Comparison of ENCODE assay signal across 14 cellular contexts in the genomic region with DNA sequence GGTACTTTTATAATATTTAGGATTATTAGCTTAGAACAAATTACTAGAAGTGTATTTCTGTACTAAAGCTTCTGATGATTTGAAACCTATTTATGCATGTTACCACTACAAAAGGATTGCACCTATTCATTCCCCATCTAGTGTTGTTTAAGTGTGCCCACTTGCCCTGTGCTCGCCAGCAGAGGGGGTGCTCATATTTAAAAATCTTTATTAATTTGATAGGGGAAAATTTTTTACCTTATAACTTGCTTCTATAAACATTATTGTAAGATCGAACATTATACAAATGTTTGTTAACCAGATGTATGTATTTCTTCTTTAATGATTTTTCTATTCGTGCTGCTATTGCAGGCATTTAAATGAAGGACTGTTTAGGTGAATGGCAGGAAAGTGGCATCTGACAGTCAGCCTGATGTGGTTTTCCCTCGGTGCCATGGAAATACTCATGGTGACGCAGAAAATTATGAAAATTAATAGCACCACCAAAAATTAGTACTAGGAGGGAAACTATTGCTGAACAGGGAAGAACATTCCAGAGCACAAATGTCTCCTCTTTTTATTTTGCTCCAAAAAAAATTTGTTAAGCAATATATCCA. TPM values are rescaled to one million over a fixed set of nuclear protein-coding genes. Genes with fewer than 3 reads are reported as not detected.
DNase-seq lines count a peak whose midpoint lies in the region; ATAC-seq, FAIRE-seq and TF ChIP-seq lines count a peak whose summit lies in the region.
"Had no signal": no experiment of that assay in that cellular context is flagged by ENCODE, and none has a peak within 500 bp of the region (broad histone marks: within the 10 kb centered on the region; RNA-seq: fewer than 3 reads in every experiment).

No MANE protein-coding gene starts in this region.

- H3K4me1 Mint-ChIP-seq in type B pancreatic cell (ENCODE audit: unreplicated experiment): no peaks in the 10 kb centered on the region

- H3F3A ChIP-seq in PC-3 (ENCODE audit: low read length, unreplicated experiment): no peaks in the 10 kb centered on the region

- DNase-seq in HepG2 (ENCODE audit: low spot score) (no peak), right lobe of liver (no peak), PC-3 (peak; percentile 10), epithelial cell of proximal tubule (ENCODE audit: low read depth) (no peak), type B pancreatic cell (ENCODE audit: extremely low spot score, unreplicated experiment) (no peak), glomerular visceral epithelial cell (ENCODE audit: extremely low spot score) (no peak), MG63 (no peak)
- DNase-seq: activated naive CD4-positive, alpha-beta T cell treated with anti-CD3 and anti-CD28 coated beads for 36 hours; colonic mucosa; mesendoderm; NCI-H1105; NCI-H748 treated with DMSO at 0.1 percent for 48 hours; sigmoid colon had no signal

- TF ChIP-seq EP300 in HepG2 (IDR thresholded peaks at IDR 0.05; ENCODE audit: low read depth in 2 of 2, low read length in 2 of 2): no peak
- TF ChIP-seq EP300 in HepG2 (CRISPR knock-in tag; IDR thresholded peaks at IDR 0.05; ENCODE audit: borderline replicate concordance): no peak

- peak; percentile 15 for FAIRE-seq in HepG2 (lab: Jason Lieb, UNC)

- no peaks in the 10 kb centered on the region for H3K9me2 ChIP-seq in PC-3 (replicated peaks; ENCODE audit: low read length)

- ATAC-seq in HepG2 (no peak), right lobe of liver (no peak), PC-3 (no peak), GM21515 (IDR thresholded peaks at IDR 0.05; ENCODE audit: unreplicated experiment) (no peak)

- H3K9me3 ChIP-seq in HepG2 (ENCODE audit: low read length): no peaks in the 10 kb centered on the region
- no peaks in the 10 kb centered on the region for H3K9me3 ChIP-seq in right lobe of liver
- no peaks in the 10 kb centered on the region for H3K9me3 ChIP-seq in PC-3 (ENCODE audit: low read length)
- no peaks in the 10 kb centered on the region for H3K9me3 ChIP-seq in MG63
- H3K9me3 ChIP-seq: colonic mucosa, sigmoid colon had no signal

- H3K27ac ChIP-seq in HepG2 (ENCODE audit: extremely low read length, insufficient read depth, low read length) (no peak overlapping the region), right lobe of liver (no peak overlapping the region), PC-3 (ENCODE audit: low read length) (no peak overlapping the region)
- H3K27ac ChIP-seq: colonic mucosa, sigmoid colon had no signal

- H3K36me3 ChIP-seq in HepG2 (replicated peaks in 1 of 2; ENCODE audit: control insufficient read depth in 1 of 2, insufficient read depth in 2 of 2, low read length in 2 of 2): no peaks in the 10 kb centered on the region
- no peaks in the 10 kb centered on the region for H3K36me3 ChIP-seq in right lobe of liver
- H3K36me3 ChIP-seq in PC-3 (ENCODE audit: low read depth, low read length): no peaks in the 10 kb centered on the region
- H3K36me3 ChIP-seq in MG63: no peaks in the 10 kb centered on the region
- H3K36me3 ChIP-seq: colonic mucosa, sigmoid colon had no signal

- no peak for TF ChIP-seq CTCF in HepG2 (CRISPR knock-in tag; IDR thresholded peaks at IDR 0.05)
- TF ChIP-seq CTCF in right lobe of liver (IDR thresholded peaks at IDR 0.05): peak in 2 of 4 donors; percentile 15 to 16
- TF ChIP-seq CTCF in PC-3 (conservative IDR thresholded peaks at IDR 0.05; ENCODE audit: low read depth, low read length): peak; percentile 53
- peak; percentile 40 for TF ChIP-seq CTCF in epithelial cell of proximal tubule (conservative IDR thresholded peaks at IDR 0.05; ENCODE audit: low read depth, low read length)
- TF ChIP-seq CTCF in type B pancreatic cell (conservative IDR thresholded peaks at IDR 0.05): peak; percentile 55

- H4K20me1 ChIP-seq in HepG2 (ENCODE audit: insufficient read depth, low read length): no peaks in the 10 kb centered on the region
- no peaks in the 10 kb centered on the region for H4K20me1 ChIP-seq in PC-3 (ENCODE audit: low read length)

- TF ChIP-seq POLR2A in HepG2 (IDR thresholded peaks at IDR 0.05; ENCODE audit: insufficient read depth in 1 of 2, low read depth in 2 of 2, low read length in 2 of 2) (no peak), right lobe of liver (IDR thresholded peaks at IDR 0.05) (no peak)

- POLR2A ChIA-PET in HepG2 (lab: Yijun Ruan, JAX) (no interaction called here), PC-3 (lab: Charles Lee; ENCODE audit: unreplicated experiment) (no interaction called here)

- H3K9me3 Mint-ChIP-seq in type B pancreatic cell: no peaks in the 10 kb centered on the region
- H3K9me3 Mint-ChIP-seq: activated naive CD4-positive, alpha-beta T cell treated with anti-CD3 and anti-CD28 coated beads for 36 hours had no signal

- CTCF ChIA-PET in HepG2 (lab: Yijun Ruan, JAX; ENCODE audit: low intra/inter-chr PET ratio, low total read pairs) (no interaction called here), PC-3 (lab: Charles Lee) (no interaction called here)

- intact Hi-C loops in HepG2 (cut with micrococcal nuclease; ENCODE audit: unreplicated experiment): no loop called here
- intact Hi-C loops in right lobe of liver (cut with DNase I): no loop called here
- intact Hi-C loops in PC-3 (cut with micrococcal nuclease): no loop called here

- no peaks in the 10 kb centered on the region for H3K36me3 Mint-ChIP-seq in type B pancreatic cell

- BruUV-seq in HepG2 (replicated peaks; lab: Mats Ljungman, UMichigan) (no TSS peak), PC-3 (replicated peaks; lab: Mats Ljungman, UMichigan) (no TSS peak)

- no peaks in the 10 kb centered on the region for H3K79me2 ChIP-seq in HepG2 (ENCODE audit: insufficient read depth, low read length)
- no peaks in the 10 kb centered on the region for H3K79me2 ChIP-seq in PC-3 (ENCODE audit: low read length)

- no peak for TF ChIP-seq RAD21 in HepG2 (CRISPR knock-in tag; IDR thresholded peaks at IDR 0.05)

- H3K27ac Mint-ChIP-seq in type B pancreatic cell: no peak overlapping the region
- H3K27ac Mint-ChIP-seq: activated naive CD4-positive, alpha-beta T cell treated with anti-CD3 and anti-CD28 coated beads for 36 hours had no signal

- no peak overlapping the region for H3K4me3 Mint-ChIP-seq in type B pancreatic cell
- H3K4me3 Mint-ChIP-seq: activated naive CD4-positive, alpha-beta T cell treated with anti-CD3 and anti-CD28 coated beads for 36 hours had no signal

- H3K4me2 ChIP-seq in HepG2 (ENCODE audit: low read depth, low read length) (no peak overlapping the region), PC-3 (ENCODE audit: low read length) (no peak overlapping the region)

- peaks cover 3% of the 10 kb centered on the region for H3K27me3 Mint-ChIP-seq in type B pancreatic cell

- peaks cover 0 to 46% of the 10 kb centered on the region in 2 experiments; a peak in 2 of 5 replicates for H3K27me3 ChIP-seq in HepG2 (ENCODE audit: control insufficient read depth in 1 of 2, insufficient read depth in 2 of 2, low read length in 2 of 2)
- no peaks in the 10 kb centered on the region for H3K27me3 ChIP-seq in right lobe of liver
- peaks cover 8% of the 10 kb centered on the region for H3K27me3 ChIP-seq in PC-3 (ENCODE audit: low read length)
- no peaks in the 10 kb centered on the region for H3K27me3 ChIP-seq in MG63
- H3K27me3 ChIP-seq: colonic mucosa, sigmoid colon had no signal

- H3K4me3 ChIP-seq in HepG2 (replicated peaks in 1 of 3; ENCODE audit: insufficient read depth in 1 of 3, low read depth in 2 of 3, low read length in 3 of 3) (no peak overlapping the region), right lobe of liver (no peak overlapping the region), PC-3 (ENCODE audit: low read length) (no peak overlapping the region), epithelial cell of proximal tubule (ENCODE audit: low read depth, low read length) (no peak overlapping the region), MG63 (no peak overlapping the region)
- H3K4me3 ChIP-seq: colonic mucosa, sigmoid colon had no signal

- H3K4me1 ChIP-seq in HepG2 (ENCODE audit: insufficient read depth, low read length): no peaks in the 10 kb centered on the region
- no peaks in the 10 kb centered on the region for H3K4me1 ChIP-seq in right lobe of liver
- H3K4me1 ChIP-seq in PC-3 (ENCODE audit: insufficient read depth, low read length): no peaks in the 10 kb centered on the region
- H3K4me1 ChIP-seq: colonic mucosa had no signal

- in situ Hi-C loops in HepG2 (cut with HindIII; ENCODE audit: extremely low pct_ligation_motif_present, low pct_unique_long_range_greater_than_20kb): no loop called here

- H3K9ac ChIP-seq in HepG2 (ENCODE audit: insufficient read depth, low read depth, low read length) (no peak overlapping the region), PC-3 (ENCODE audit: low read length) (no peak overlapping the region)

- H2AFZ ChIP-seq in HepG2 (ENCODE audit: low read length) (no peak overlapping the region), PC-3 (ENCODE audit: low read length) (no peak overlapping the region)

- 1% methylated on average over 5 of the region's 5 CpGs for WGBS in HepG2 (ENCODE audit: low lambda C conversion rate)
- WGBS in right lobe of liver (ENCODE audit: insufficient coverage, low coverage, low lambda C conversion rate, missing lambda C conversion rate): 56% methylated on average over 5 of the region's 5 CpGs

RNA-seq across cellular contexts. Expression of a gene that starts 44.1 kb away (rescaled TPM):
- total RNA-seq in HepG2 (2016; rRNA removed; fragmentation: Illumina TruSeq; extraction: Trizol) (not detected in 2 replicates), right lobe of liver (1 to 10 TPM in 3 of 6 experiments, under 1 TPM in 3; 0.02 to 2.7 (median 0.85) TPM), PC-3 (2014; rRNA removed) (not detected in 2 replicates), epithelial cell of proximal tubule (0.14 TPM in 1 of 2 replicates, not detected in the other), type B pancreatic cell (ENCODE audit: low replicate concordance) (0.14 and 1.7 TPM in 2 replicates)
- total RNA-seq in HepG2 (2016; cell fraction: cytosol; rRNA removed; fragmentation: Illumina TruSeq; extraction: Trizol; ENCODE audit: low read depth): not detected in 2 replicates
- total RNA-seq in HepG2 (2016; cell fraction: insoluble cytoplasmic fraction; rRNA removed; fragmentation: Illumina TruSeq; extraction: Trizol): not detected in 2 replicates
- total RNA-seq in HepG2 (2016; cell fraction: membrane; rRNA removed; fragmentation: Illumina TruSeq; extraction: Trizol): not detected in 2 replicates
- total RNA-seq in HepG2 (2016; cell fraction: nucleus; rRNA removed; fragmentation: Illumina TruSeq; extraction: Trizol): not detected in 2 replicates
- not detected in 2 replicates for polyA plus RNA-seq in HepG2 (2011; rRNA removed)
- not detected in 2 replicates for polyA plus RNA-seq in HepG2 (2011; cell fraction: cytosol; rRNA removed)
- polyA plus RNA-seq in HepG2 (2011; cell fraction: nucleus; rRNA removed): not detected in 2 replicates
- not detected in 2 replicates for polyA plus RNA-seq in HepG2 (2012)
- polyA plus RNA-seq in HepG2 (2016; cell fraction: cytosol; fragmentation: Illumina TruSeq; extraction: Trizol; ENCODE audit: low read depth): not detected in 2 replicates
- not detected in 2 replicates for polyA plus RNA-seq in HepG2 (2016; cell fraction: insoluble cytoplasmic fraction; fragmentation: Illumina TruSeq; extraction: Trizol; ENCODE audit: low read depth)
- polyA plus RNA-seq in HepG2 (2016; cell fraction: membrane; fragmentation: Illumina TruSeq; extraction: Trizol; ENCODE audit: low read depth): not detected in 2 replicates
- polyA plus RNA-seq in HepG2 (2016; cell fraction: nucleus; fragmentation: Illumina TruSeq; extraction: Trizol; ENCODE audit: insufficient read depth, low read depth): not detected in 2 replicates
- polyA minus RNA-seq in HepG2 (2011; rRNA and poly(A)+ RNA removed; ENCODE audit: low replicate concordance): not detected in 2 replicates
- polyA minus RNA-seq in HepG2 (2011; cell fraction: cytosol; rRNA and poly(A)+ RNA removed): not detected in 2 replicates
- not detected in 2 replicates for polyA minus RNA-seq in HepG2 (2011; cell fraction: nucleus; rRNA and poly(A)+ RNA removed)
- total RNA-seq in MG63 (2014; rRNA removed; shearing (Covaris generic); ENCODE audit: low replicate concordance): 0.05 TPM in 1 of 2 replicates, not detected in the other
- total RNA-seq: activated naive CD4-positive, alpha-beta T cell treated with anti-CD3 and anti-CD28 coated beads for 36 hours had no signal
